ENCODE assay signal across 17 cellular contexts in the genomic region with DNA sequence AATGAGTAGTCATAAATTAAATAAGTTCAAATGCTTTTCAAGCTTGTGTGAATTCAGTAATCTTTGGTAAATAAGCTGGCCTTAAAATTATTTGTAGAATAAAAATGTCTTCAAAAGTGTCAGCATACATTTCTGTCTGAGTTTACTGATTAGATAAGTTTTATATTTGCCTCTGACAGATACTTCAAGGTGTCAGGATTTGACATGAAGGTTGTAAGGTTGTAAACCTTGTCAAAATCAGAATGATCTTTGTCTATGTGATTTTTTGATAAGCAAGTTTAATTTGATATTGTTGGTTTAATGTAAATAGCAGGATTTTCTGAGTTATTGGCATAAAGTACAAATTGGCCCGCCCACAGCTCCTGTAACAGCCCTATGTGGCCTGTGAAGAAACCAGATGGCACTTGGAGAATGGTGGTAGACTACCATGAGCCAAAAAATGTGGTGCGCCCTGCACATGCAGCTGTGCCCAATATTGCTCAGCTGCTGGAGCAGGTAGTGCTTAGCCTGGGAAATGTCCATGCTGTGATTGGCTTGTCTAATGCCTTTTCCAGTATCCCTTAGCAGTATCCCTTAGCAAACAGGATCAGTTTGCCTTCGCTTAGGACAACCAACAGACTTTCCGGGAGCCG.
A peak's percentile ranks its signal among the peaks of the same experiment; 100 is the strongest.
DNase-seq lines count a peak whose midpoint lies in the region; ATAC-seq and TF ChIP-seq lines count a peak whose summit lies in the region.
"Had no signal": no experiment of that assay in that cellular context is flagged by ENCODE, and none has a peak within 500 bp of the region (broad histone marks: within the 10 kb centered on the region; RNA-seq: fewer than 3 reads in every experiment).

No MANE protein-coding gene starts in this region.

- no peaks in the 10 kb centered on the region for H4K20me1 ChIP-seq in neural cell (ENCODE audit: insufficient read depth)

- H3K4me1 ChIP-seq in body of pancreas, result peaks cover 5% of the 10 kb centered on the region
- H3K4me1 ChIP-seq in gastroesophageal sphincter, result no peaks in the 10 kb centered on the region
- H3K4me1 ChIP-seq in tibial artery, result peaks cover 0 to 5% (median under 1%) of the 10 kb centered on the region in 4 donors

- TF ChIP-seq POLR2A in body of pancreas (IDR thresholded peaks at IDR 0.05) (no peak), gastroesophageal sphincter (IDR thresholded peaks at IDR 0.05) (no peak)

- TF ChIP-seq EP300 in neural cell (conservative IDR thresholded peaks at IDR 0.05; ENCODE audit: poor library complexity, severe bottlenecking), result peak; percentile 80
- no peak for TF ChIP-seq EP300 in gastroesophageal sphincter (IDR thresholded peaks at IDR 0.05)

- H3K27ac ChIP-seq in body of pancreas, result no peak overlapping the region
- H3K27ac ChIP-seq in neural cell (ENCODE audit: low read length), result no peak overlapping the region
- H3K27ac ChIP-seq in gastroesophageal sphincter, result no peak overlapping the region
- no peak overlapping the region for H3K27ac ChIP-seq in tibial artery

- intact Hi-C loops in body of pancreas (cut with DNase I) (no loop called here), tibial artery (cut with DNase I; ENCODE audit: low total_unique reads) (no loop called here)

- H3K4me3 ChIP-seq in body of pancreas, result no peak overlapping the region
- no peak overlapping the region for H3K4me3 ChIP-seq in neural cell (ENCODE audit: low read length)
- no peak overlapping the region for H3K4me3 ChIP-seq in gastroesophageal sphincter
- H3K4me3 ChIP-seq in tibial artery, result no peak overlapping the region
- H3K4me3 ChIP-seq: GM23338 had no signal

- no peak overlapping the region for H3K4me2 ChIP-seq in neural cell (ENCODE audit: low read length)
- H3K4me2 ChIP-seq: GM23338 had no signal

- no peaks in the 10 kb centered on the region for H3K9me2 ChIP-seq in neural cell (ENCODE audit: insufficient read depth, low read length)

- H3K9ac ChIP-seq in neural cell (ENCODE audit: low read length), result no peak overlapping the region

- no peak overlapping the region for H2AFZ ChIP-seq in neural cell (ENCODE audit: low read depth, low read length)
- H2AFZ ChIP-seq: GM23338 had no signal

- H3F3A ChIP-seq in neural cell (ENCODE audit: insufficient read depth, low read length, poor library complexity, severe bottlenecking), result no peaks in the 10 kb centered on the region

- 50 to 53% methylated on average over 5 of the region's 5 CpGs for WGBS in body of pancreas, 2 donors
- 84 to 93% methylated on average over 4 to 5 of the region's 5 CpGs for WGBS in gastroesophageal sphincter (ENCODE audit: low coverage in 1 of 2), 2 donors

- DNase-seq in DMS 273 (lab: John Stamatoyannopoulos, UW; ENCODE audit: unreplicated experiment) (peak; percentile 61), DMS 273 treated with DMSO at 0.1 percent for 48 hours (lab: John Stamatoyannopoulos, UW) (peak; percentile 28), body of pancreas (peak; percentile 69 to 83 (median 80)), NCI-H1105 (lab: John Stamatoyannopoulos, UW) (no peak), kidney glomerular epithelial cell (lab: John Stamatoyannopoulos, UW) (no peak), tibial artery (no peak)
- DNase-seq: Calu3; CD4-positive, alpha-beta memory T cell; COR-L47; DMS79; EL; GF-D8; H9 had no signal

- no peak for TF ChIP-seq RAD21 in neural cell (conservative IDR thresholded peaks at IDR 0.05)

- H3K9me3 ChIP-seq in body of pancreas, result no peaks in the 10 kb centered on the region
- H3K9me3 ChIP-seq in neural cell (ENCODE audit: low read length), result no peaks in the 10 kb centered on the region
- H3K9me3 ChIP-seq in gastroesophageal sphincter, result no peaks in the 10 kb centered on the region
- H3K9me3 ChIP-seq in tibial artery, result no peaks in the 10 kb centered on the region

- ATAC-seq in body of pancreas, result peak; percentile 94
- no peak for ATAC-seq in gastroesophageal sphincter
- ATAC-seq: GM23338, HCT116 had no signal

- no peaks in the 10 kb centered on the region for H3K27me3 ChIP-seq in body of pancreas
- no peaks in the 10 kb centered on the region for H3K27me3 ChIP-seq in neural cell (ENCODE audit: insufficient read depth, low read depth, low read length)
- no peaks in the 10 kb centered on the region for H3K27me3 ChIP-seq in gastroesophageal sphincter
- H3K27me3 ChIP-seq in tibial artery, result no peaks in the 10 kb centered on the region

- no peaks in the 10 kb centered on the region for H3K79me2 ChIP-seq in neural cell (replicated peaks; ENCODE audit: insufficient read depth, low read length)

- no peaks in the 10 kb centered on the region for H3K36me3 ChIP-seq in body of pancreas (replicated peaks in 1 of 2; ENCODE audit: insufficient read depth in 1 of 2, low read depth in 2 of 2)
- no peaks in the 10 kb centered on the region for H3K36me3 ChIP-seq in neural cell (ENCODE audit: insufficient read depth, low read length)
- H3K36me3 ChIP-seq in gastroesophageal sphincter, result no peaks in the 10 kb centered on the region
- H3K36me3 ChIP-seq in tibial artery, result no peaks in the 10 kb centered on the region

- TF ChIP-seq CTCF in body of pancreas (IDR thresholded peaks at IDR 0.05) (peak in 2 of 7 experiments; percentile 14 to 18), neural cell (IDR thresholded peaks at IDR 0.05; ENCODE audit: poor library complexity, severe bottlenecking) (no peak), gastroesophageal sphincter (IDR thresholded peaks at IDR 0.05) (no peak), tibial artery (IDR thresholded peaks at IDR 0.05) (no peak)

TF ChIP-seq in neural cell, 6 proteins besides CTCF, POLR2A, EP300 and RAD21:
- TF ChIP-seq POLR2AphosphoS5 (IDR thresholded peaks at IDR 0.05) (peak; percentile 56), MXI1 (conservative IDR thresholded peaks at IDR 0.05; ENCODE audit: poor library complexity, severe bottlenecking) (no peak)

Comparison
In these comparisons a context has a peak if more than half of its experiments do, and no peak if none do; other contexts are left out.
1. DNase-seq: peak in DMS 273 (single experiment), DMS 273 treated with DMSO at 0.1 percent for 48 hours (single experiment) and body of pancreas (4 of 4); none in NCI-H1105 (single experiment), kidney glomerular epithelial cell (single experiment) and tibial artery (0 of 2).